22 cellular contexts compared by ENCODE assay signal in genomic region chr3:59816312-59816711, GRCh38.
A peak's percentile ranks its signal among the peaks of the same experiment; 100 is the strongest.
DNase-seq lines count a peak whose midpoint lies in the region; ATAC-seq and TF ChIP-seq lines count a peak whose summit lies in the region.
"Had no signal": no experiment of that assay in that cellular context is flagged by ENCODE, and none has a peak within 500 bp of the region (broad histone marks: within the 10 kb centered on the region; RNA-seq: fewer than 3 reads in every experiment).

No MANE protein-coding gene starts in this region.

- H3K4me3 ChIP-seq in HUES48 (ENCODE audit: low read depth, low read length) (no peak overlapping the region), PC-9 (no peak overlapping the region), psoas muscle (no peak overlapping the region)
- H3K4me3 ChIP-seq: GM23338, lung had no signal

- WGBS in psoas muscle, 3 donors: 59 to 100% (median 85%) methylated on average over 1 of the region's 1 CpG

- peak overlapping the region; percentile 74 for H3K4me2 ChIP-seq in PC-9
- H3K4me2 ChIP-seq: GM23338 had no signal

- peak; percentile 18 for DNase-seq in Caki2 (ENCODE audit: low read depth)
- peak; percentile 34 to 74 for DNase-seq in PC-9
- DNase-seq in kidney tubule cell (ENCODE audit: low spot score): peak; percentile 74
- no peak for DNase-seq in psoas muscle
- DNase-seq in activated naive CD4-positive, alpha-beta T cell treated with anti-CD3 and anti-CD28 coated beads, Interleukin-2, amount 50 U/mL, for 72 hours (ENCODE audit: low spot score in 2 of 2): no peak
- DNase-seq: activated CD4-positive, alpha-beta T cell treated with anti-CD3 and anti-CD28 coated beads for 48 hours; activated naive CD4-positive, alpha-beta T cell treated with Interleukin-2 at 50 U/mL for 16 hours; activated T-cell treated with anti-CD3 and anti-CD28 coated beads, Interleukin-2, amount 50 U/mL, for 48 hours; C1 segment of cervical spinal cord; Calu3; effector CD4-positive, alpha-beta T cell; head of caudate nucleus; NCI-H1105; NCI-H187 treated with DMSO at 0.1 percent for 48 hours; stimulated activated naive CD4-positive, alpha-beta T cell treated with Interleukin-2 at 50 U/mL for 16 hours; SW 1271; T1000; WERI-Rb-1 had no signal

- H3K36me3 Mint-ChIP-seq in activated naive CD4-positive, alpha-beta T cell treated with anti-CD3 and anti-CD28 coated beads, Interleukin-2, amount 50 U/mL, for 72 hours: peaks cover 5% of the 10 kb centered on the region in 2 donors

- in situ Hi-C loops in Caki2 (cut with HindIII; ENCODE audit: low pct_unique_long_range_greater_than_20kb, low sequenced_read_pairs): no loop called here

- ATAC-seq in psoas muscle (no peak), GM19395 (IDR thresholded peaks at IDR 0.05; ENCODE audit: unreplicated experiment) (no peak)
- ATAC-seq in activated naive CD4-positive, alpha-beta T cell treated with anti-CD3 and anti-CD28 coated beads, Interleukin-2, amount 50 U/mL, for 72 hours: no peak
- ATAC-seq: GM23338 had no signal

- H2AFZ ChIP-seq in PC-9: no peak overlapping the region
- H2AFZ ChIP-seq: GM23338 had no signal

- H4K20me1 ChIP-seq in PC-9 (ENCODE audit: insufficient read depth): no peaks in the 10 kb centered on the region

- H3K36me3 ChIP-seq in HUES48 (ENCODE audit: control insufficient read depth, insufficient read depth, low read length) (no peaks in the 10 kb centered on the region), PC-9 (ENCODE audit: low read depth) (peaks cover 4% of the 10 kb centered on the region; the same call in 1 of the 2 replicates), psoas muscle (ENCODE audit: insufficient read depth in 1 of 2, low read depth in 1 of 2) (no peaks in the 10 kb centered on the region)
- H3K36me3 ChIP-seq: WERI-Rb-1 had no signal

- no peak overlapping the region for H3K9ac ChIP-seq in HUES48 (ENCODE audit: low read depth, low read length)

- intact Hi-C loops in PC-9 (cut with micrococcal nuclease; ENCODE audit: unreplicated experiment): loop anchor here (5.0 to 10.0 kb wide), 4 partner anchors 334 to 1252 kb away; no protein-coding TSS in a partner anchor
- intact Hi-C loops in psoas muscle (cut with DNase I): no loop called here

- H3K27me3 ChIP-seq in HUES48 (ENCODE audit: control insufficient read depth, insufficient read depth, low read length) (no peaks in the 10 kb centered on the region), PC-9 (ENCODE audit: insufficient read depth, low read depth) (no peaks in the 10 kb centered on the region), psoas muscle (ENCODE audit: insufficient read depth in 3 of 3, low read length in 2 of 3) (no peaks in the 10 kb centered on the region)

- H3K4me1 ChIP-seq in HUES48 (ENCODE audit: control insufficient read depth, insufficient read depth, low read length) (peaks cover 26% of the 10 kb centered on the region), PC-9 (replicated peaks; ENCODE audit: insufficient read depth) (peaks cover 56% of the 10 kb centered on the region), psoas muscle (peaks cover 16% of the 10 kb centered on the region)

- peaks cover 0 to 5% of the 10 kb centered on the region in 2 donors for H3K9me3 Mint-ChIP-seq in activated naive CD4-positive, alpha-beta T cell treated with anti-CD3 and anti-CD28 coated beads, Interleukin-2, amount 50 U/mL, for 72 hours

- no TSS peak for BruUV-seq in PC-9 (replicated peaks; lab: Mats Ljungman, UMichigan)

- TF ChIP-seq CTCF in PC-9 (conservative IDR thresholded peaks at IDR 0.05) (no peak), psoas muscle (IDR thresholded peaks at IDR 0.05) (no peak)

- CTCF ChIA-PET in PC-9 (lab: Charles Lee): no interaction called here

- POLR2A ChIA-PET in PC-9 (lab: Charles Lee; ENCODE audit: unreplicated experiment): no interaction called here

- peak overlapping the region; percentile 42 for H3K27ac ChIP-seq in HUES48 (ENCODE audit: low read depth, low read length)
- peak overlapping the region; percentile 95 for H3K27ac ChIP-seq in PC-9
- H3K27ac ChIP-seq in psoas muscle: no peak overlapping the region
- H3K27ac ChIP-seq: WERI-Rb-1 had no signal

- no peaks in the 10 kb centered on the region for H3K79me2 ChIP-seq in PC-9 (ENCODE audit: low read depth)

- no peak overlapping the region for H3K27ac Mint-ChIP-seq in activated naive CD4-positive, alpha-beta T cell treated with anti-CD3 and anti-CD28 coated beads, Interleukin-2, amount 50 U/mL, for 72 hours
- H3K27ac Mint-ChIP-seq: GM23338 had no signal

- no peaks in the 10 kb centered on the region for H3K9me3 ChIP-seq in HUES48 (ENCODE audit: control insufficient read depth, insufficient read depth, low read length)
- H3K9me3 ChIP-seq in PC-9 (ENCODE audit: insufficient read depth, low read depth): peaks cover 11% of the 10 kb centered on the region
- no peaks in the 10 kb centered on the region for H3K9me3 ChIP-seq in psoas muscle

- H3F3A ChIP-seq in PC-9 (ENCODE audit: insufficient read depth, low read depth): peaks cover 36% of the 10 kb centered on the region

- no peaks in the 10 kb centered on the region for H3K9me2 ChIP-seq in PC-9 (ENCODE audit: insufficient read depth)

Comparison
In these comparisons a context has a peak if more than half of its experiments do, and no peak if none do; other contexts are left out.
1. DNase-seq: peak in Caki2 (single experiment), PC-9 (2 of 2) and kidney tubule cell (single experiment); none in psoas muscle (0 of 2) and activated naive CD4-positive, alpha-beta T cell treated with anti-CD3 and anti-CD28 coated beads, Interleukin-2, amount 50 U/mL, for 72 hours (0 of 2).